ENCODE assay signal across 23 cellular contexts in genomic region chr18:5503740-5504139, GRCh38. TPM values are rescaled to one million over a fixed set of nuclear protein-coding genes. Genes with fewer than 3 reads are reported as not detected.
DNase-seq lines count a peak whose midpoint lies in the region; FAIRE-seq and TF ChIP-seq lines count a peak whose summit lies in the region.
"Had no signal": no experiment of that assay in that cellular context is flagged by ENCODE, and none has a peak within 500 bp of the region (broad histone marks: within the 10 kb centered on the region; RNA-seq: fewer than 3 reads in every experiment).

No MANE protein-coding gene starts in this region.

- TF ChIP-seq POLR2A in Peyer's patch (IDR thresholded peaks at IDR 0.05): no peak

- CTCF ChIA-PET in BJ (lab: Yijun Ruan, JAX): no interaction called here

- in situ Hi-C loops in GM23248 (cut with MboI): no loop called here

- H3K79me2 ChIP-seq in GM23248 (ENCODE audit: insufficient read depth): 0 out of 2 replicates have a peak, but pooled peaks cover 11% of the 10 kb centered on the region

- H3K9me3 ChIP-seq in GM23248 (ENCODE audit: low read depth): no peaks in the 10 kb centered on the region
- no peaks in the 10 kb centered on the region for H3K9me3 ChIP-seq in Peyer's patch
- H3K9me3 ChIP-seq in WERI-Rb-1 (ENCODE audit: severe bottlenecking): no peaks in the 10 kb centered on the region
- H3K9me3 ChIP-seq: A549, SJCRH30 had no signal

- H3F3A ChIP-seq in GM23248 (ENCODE audit: insufficient read depth): peaks cover 8% of the 10 kb centered on the region

- H3K36me3 ChIP-seq in BJ (ENCODE audit: control insufficient read depth, insufficient read depth, low read length) (no peaks in the 10 kb centered on the region), GM23248 (ENCODE audit: low read depth) (no peaks in the 10 kb centered on the region), Peyer's patch (no peaks in the 10 kb centered on the region), WERI-Rb-1 (no peaks in the 10 kb centered on the region)
- H3K36me3 ChIP-seq: SJCRH30 had no signal

- H4K20me1 ChIP-seq in GM23248 (ENCODE audit: insufficient read depth): no peaks in the 10 kb centered on the region

- DNase-seq in BJ (ENCODE audit: low read depth) (peak; percentile 3), GM23248 (peak; percentile 62), choroid plexus epithelial cell (ENCODE audit: low read depth) (peak; percentile 71), fibroblast of the aortic adventitia (ENCODE audit: low read depth) (peak; percentile 13), Peyer's patch (no peak), WERI-Rb-1 (no peak), urothelium cell line (ENCODE audit: low spot score) (no peak)
- DNase-seq: CD8-positive, alpha-beta memory T cell; DMS79 treated with DMSO at 0.1 percent for 48 hours; GF-D8; H7; KBM-7; NCI-H1048; NCI-H1417; NCI-H1694; NCI-H2081; NCI-H2227 treated with DMSO at 0.1 percent for 48 hours; NCI-H526 treated with DMSO at 0.1 percent for 48 hours; SJCRH30 had no signal

- POLR2A ChIA-PET in BJ (lab: Charles Lee): no interaction called here

- H2AFZ ChIP-seq in GM23248: no peak overlapping the region

- H3K27me3 ChIP-seq in BJ (ENCODE audit: control insufficient read depth, insufficient read depth, low read length) (no peaks in the 10 kb centered on the region), GM23248 (replicated peaks; ENCODE audit: insufficient read depth) (no peaks in the 10 kb centered on the region), Peyer's patch (no peaks in the 10 kb centered on the region), WERI-Rb-1 (ENCODE audit: insufficient read depth, low read depth, severe bottlenecking) (no peaks in the 10 kb centered on the region)
- H3K27me3 ChIP-seq: SJCRH30 had no signal

- H3K4me3 ChIP-seq in BJ (ENCODE audit: low read depth, low read length) (no peak overlapping the region), GM23248 (no peak overlapping the region), choroid plexus epithelial cell (ENCODE audit: low read depth, low read length) (no peak overlapping the region), fibroblast of the aortic adventitia (ENCODE audit: low read depth, low read length) (no peak overlapping the region), Peyer's patch (no peak overlapping the region), WERI-Rb-1 (ENCODE audit: low read depth, low read length) (no peak overlapping the region)
- H3K4me3 ChIP-seq: A549, SJCRH30 had no signal

- no peaks in the 10 kb centered on the region for H3K9me2 ChIP-seq in GM23248 (ENCODE audit: insufficient read depth)

- H3K9ac ChIP-seq in GM23248: no peak overlapping the region

- H3K4me1 ChIP-seq in GM23248 (ENCODE audit: insufficient read depth) (peaks cover 11% of the 10 kb centered on the region; the same call in 1 of the 2 replicates), Peyer's patch (no peaks in the 10 kb centered on the region)
- H3K4me1 ChIP-seq: A549, SJCRH30 had no signal

- no peak overlapping the region for H3K27ac ChIP-seq in GM23248
- no peak overlapping the region for H3K27ac ChIP-seq in Peyer's patch
- H3K27ac ChIP-seq in WERI-Rb-1: no peak overlapping the region
- H3K27ac ChIP-seq: A549, C4-2B, SJCRH30 had no signal

- FAIRE-seq in urothelium cell line (lab: Jason Lieb, UNC): no peak
- FAIRE-seq: A549, GM12892 had no signal

- TF ChIP-seq CTCF in BJ (IDR thresholded peaks at IDR 0.05; ENCODE audit: insufficient read depth, low read depth, low read length) (no peak), choroid plexus epithelial cell (conservative IDR thresholded peaks at IDR 0.05; ENCODE audit: low read depth, low read length) (no peak), fibroblast of the aortic adventitia (IDR thresholded peaks at IDR 0.05; ENCODE audit: insufficient read depth, low read length) (no peak), Peyer's patch (IDR thresholded peaks at IDR 0.05) (no peak), WERI-Rb-1 (IDR thresholded peaks at IDR 0.05; ENCODE audit: low read depth, low read length) (no peak)

- H3K4me2 ChIP-seq in GM23248 (ENCODE audit: unreplicated experiment): no peak overlapping the region
- H3K4me2 ChIP-seq: A549 had no signal

RNA-seq across cellular contexts. Expression of gene EPB41L3, which starts 40.1 kb away (rescaled TPM):
- polyA plus RNA-seq in BJ (2011; rRNA removed): 4.6 and 6.5 TPM in 2 replicates
- 5.1 and 6.5 TPM in 2 replicates for polyA minus RNA-seq in BJ (2011; rRNA and poly(A)+ RNA removed)
- 19.2 and 22.2 TPM in 2 replicates for total RNA-seq in GM23248 (2014; rRNA removed; shearing (Covaris generic))
- polyA plus RNA-seq in GM23248 (2016; fragmentation: Nextera tagmentation; extraction: Ambion mirVana): 19.2 and 20.8 TPM in 2 replicates
- total RNA-seq in fibroblast of the aortic adventitia (ENCODE audit: low replicate concordance): 28.0 and 37.3 TPM in 2 replicates
- 100 to 1,000 TPM; 234 to 251 (median 248) TPM for total RNA-seq in Peyer's patch
- total RNA-seq: MCF 10A, SJCRH30 had no signal
- polyA plus RNA-seq: CD8-positive, alpha-beta memory T cell had no signal

Comparison
In these comparisons a context has a peak if more than half of its experiments do, and no peak if none do; other contexts are left out.
1. DNase-seq: peak in BJ (single experiment), GM23248 (single experiment), choroid plexus epithelial cell (single experiment) and fibroblast of the aortic adventitia (single experiment); none in Peyer's patch (0 of 3), WERI-Rb-1 (single experiment) and urothelium cell line (single experiment).